Comparison of ENCODE assay signal across 14 cellular contexts in the genomic region with DNA sequence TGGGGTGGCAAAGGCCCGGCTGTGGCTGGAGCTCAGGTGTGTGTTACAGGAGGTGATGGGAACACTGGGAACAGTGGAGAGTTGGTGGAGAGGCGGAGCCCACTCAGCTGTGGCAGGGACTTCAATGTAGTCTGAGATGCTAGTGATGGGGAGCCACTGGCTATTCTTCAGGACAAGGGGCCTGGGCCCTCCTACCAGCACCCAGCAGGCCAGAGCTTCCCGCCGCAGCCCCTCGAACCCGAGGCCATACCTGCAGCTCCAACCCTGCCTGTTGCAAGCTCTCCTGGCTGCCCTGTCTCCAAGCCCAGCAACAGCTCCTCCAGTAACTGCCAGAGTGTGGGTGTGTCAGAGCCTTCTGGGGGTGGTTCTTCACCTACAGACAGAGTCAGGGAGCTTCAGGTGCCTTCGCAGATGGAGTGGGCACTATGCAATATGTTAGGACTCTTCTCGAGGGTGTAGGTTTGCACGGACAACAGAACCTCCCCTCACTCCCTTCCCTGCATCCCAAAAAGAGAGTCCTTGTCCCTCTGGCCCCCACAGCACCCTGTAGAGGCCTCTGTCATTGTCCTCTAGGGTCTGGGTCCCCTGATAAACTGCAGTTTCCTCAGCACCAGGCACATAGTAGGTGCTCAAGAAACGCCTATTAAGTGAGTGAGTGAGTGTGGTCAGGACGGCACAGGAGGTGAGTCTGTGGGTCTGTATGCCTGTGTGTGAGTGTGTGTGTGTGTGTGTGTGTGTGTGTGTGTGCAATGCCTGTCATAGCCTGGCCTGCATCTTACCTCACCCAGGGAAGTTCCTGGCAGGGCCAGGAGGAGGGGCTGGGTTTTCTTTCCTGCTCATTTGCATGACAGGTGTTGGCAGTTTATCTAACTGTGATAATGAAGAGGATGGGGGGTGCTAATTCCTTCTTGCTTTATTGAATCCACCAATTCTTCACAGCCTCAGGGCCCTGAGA.
A peak's percentile ranks its signal among the peaks of the same experiment; 100 is the strongest.
DNase-seq lines count a peak whose midpoint lies in the region; ATAC-seq and TF ChIP-seq lines count a peak whose summit lies in the region.
"Had no signal": no experiment of that assay in that cellular context is flagged by ENCODE, and none has a peak within 500 bp of the region (broad histone marks: within the 10 kb centered on the region; RNA-seq: fewer than 3 reads in every experiment).

No MANE protein-coding gene starts in this region.

- H3K27me3 ChIP-seq in MM.1S (replicated peaks; ENCODE audit: insufficient read depth, low read length) (peaks cover 67% of the 10 kb centered on the region), colonic mucosa (no peaks in the 10 kb centered on the region), trophoblast cell (ENCODE audit: insufficient read depth, low read length) (no peaks in the 10 kb centered on the region), left ventricle myocardium inferior (ENCODE audit: low read depth) (peaks cover 94% of the 10 kb centered on the region)
- H3K27me3 ChIP-seq: upper lobe of left lung had no signal

- H3K4me3 ChIP-seq in MM.1S (ENCODE audit: low read length) (no peak overlapping the region), colonic mucosa (no peak overlapping the region), trophoblast cell (ENCODE audit: low read depth, low read length) (no peak overlapping the region), left ventricle myocardium inferior (no peak overlapping the region)
- H3K4me3 ChIP-seq: upper lobe of left lung had no signal

- no peaks in the 10 kb centered on the region for H3K9me2 ChIP-seq in MM.1S (replicated peaks; ENCODE audit: insufficient read depth, low read length)

- no peak overlapping the region for H2AK5ac ChIP-seq in trophoblast cell (ENCODE audit: low read length)

- H3K36me3 ChIP-seq in MM.1S (replicated peaks; ENCODE audit: insufficient read depth, low read length) (no peaks in the 10 kb centered on the region), colonic mucosa (no peaks in the 10 kb centered on the region), trophoblast cell (ENCODE audit: control insufficient read depth in 1 of 2, insufficient read depth in 2 of 2, low read length in 2 of 2) (no peaks in the 10 kb centered on the region), left ventricle myocardium inferior (no peaks in the 10 kb centered on the region)
- H3K36me3 ChIP-seq: upper lobe of left lung had no signal

- no peak overlapping the region for H3K4me3 Mint-ChIP-seq in stimulated activated naive CD8-positive, alpha-beta T cell treated with anti-CD3 and anti-CD28 coated beads, Interleukin-15, amount 100 ng/mL, for 72 hours
- H3K4me3 Mint-ChIP-seq: activated CD4-positive, alpha-beta T cell treated with anti-CD3 and anti-CD28 coated beads, Interleukin-2, amount 10 ng/mL, durations not matched to agents 24 days and 14 days; nephron progenitor cell had no signal

- H3K23ac ChIP-seq in trophoblast cell (ENCODE audit: low read length) = no peak overlapping the region

- H3K27ac ChIP-seq in MM.1S (ENCODE audit: low read length) (no peak overlapping the region), colonic mucosa (no peak overlapping the region), trophoblast cell (ENCODE audit: low read depth, low read length) (no peak overlapping the region), left ventricle myocardium inferior (replicated peaks) (no peak overlapping the region)
- H3K27ac ChIP-seq: C4-2B, upper lobe of left lung had no signal

- 0 out of 2 replicates have a peak, but pooled peaks cover 4% of the 10 kb centered on the region for H3K4me1 ChIP-seq in MM.1S (ENCODE audit: low read length)
- H3K4me1 ChIP-seq in colonic mucosa = no peaks in the 10 kb centered on the region
- H3K4me1 ChIP-seq in trophoblast cell (ENCODE audit: control insufficient read depth in 1 of 2, insufficient read depth in 2 of 2, low read length in 2 of 2) = no peaks in the 10 kb centered on the region
- H3K4me1 ChIP-seq in left ventricle myocardium inferior = no peaks in the 10 kb centered on the region
- H3K4me1 ChIP-seq: upper lobe of left lung had no signal

- peak; percentile 41 for DNase-seq in MM.1S
- DNase-seq in NCI-H2171 treated with DMSO at 0.1 percent for 48 hours (lab: John Stamatoyannopoulos, UW) = peak; percentile 87
- DNase-seq in colonic mucosa = peak; percentile 71
- peak; percentile 67 to 73 for DNase-seq in trophoblast cell
- DNase-seq in left cardiac atrium = no peak
- no peak for DNase-seq in left ventricle myocardium inferior
- DNase-seq in stimulated activated naive CD8-positive, alpha-beta T cell treated with anti-CD3 and anti-CD28 coated beads, Interleukin-15, amount 100 ng/mL, for 72 hours = no peak
- DNase-seq: activated CD4-positive, alpha-beta T cell treated with anti-CD3 and anti-CD28 coated beads, Interleukin-2, amount 10 ng/mL, durations not matched to agents 24 days and 14 days; activated T-cell treated with anti-CD3 and anti-CD28 coated beads, Interleukin-2, amount 50 U/mL, for 48 hours; nephron progenitor cell; SIG-M5; stimulated activated CD4-positive, alpha-beta T cell treated with anti-CD3 and anti-CD28 coated beads, Interleukin-2, amount 100 ng/mL, for 48 hours had no signal

- H3K9me3 Mint-ChIP-seq in stimulated activated naive CD8-positive, alpha-beta T cell treated with anti-CD3 and anti-CD28 coated beads, Interleukin-15, amount 100 ng/mL, for 72 hours = no peaks in the 10 kb centered on the region
- H3K9me3 Mint-ChIP-seq: activated CD4-positive, alpha-beta T cell treated with anti-CD3 and anti-CD28 coated beads, Interleukin-2, amount 10 ng/mL, durations not matched to agents 24 days and 14 days; nephron progenitor cell had no signal

- H2AFZ ChIP-seq in MM.1S (ENCODE audit: low read length) (no peak overlapping the region), trophoblast cell (ENCODE audit: insufficient read depth, low read length, poor library complexity) (no peak overlapping the region)

- H3K79me2 ChIP-seq in MM.1S (ENCODE audit: low read length) (no peaks in the 10 kb centered on the region), trophoblast cell (ENCODE audit: control insufficient read depth, insufficient read depth, low read length, poor library complexity) (no peaks in the 10 kb centered on the region)

- H3K4me2 ChIP-seq in MM.1S (ENCODE audit: low read depth, low read length) (no peak overlapping the region), trophoblast cell (ENCODE audit: low read length) (no peak overlapping the region)

- no peak overlapping the region for H2BK5ac ChIP-seq in trophoblast cell (ENCODE audit: low read depth, low read length, poor library complexity)

- H3K4ac ChIP-seq in trophoblast cell (ENCODE audit: low read depth, low read length) = no peak overlapping the region

- no peaks in the 10 kb centered on the region for H3K79me1 ChIP-seq in trophoblast cell (ENCODE audit: low read length)

- no peak overlapping the region for H4K8ac ChIP-seq in trophoblast cell (ENCODE audit: low read depth, low read length)

- no CpG with 5 or more reads among the region's 11 CpGs for WGBS in trophoblast cell (ENCODE audit: extremely low coverage, insufficient coverage, insufficient read length)

- H4K12ac ChIP-seq in trophoblast cell (ENCODE audit: low read depth, low read length) = no peak overlapping the region

- H4K20me1 ChIP-seq in MM.1S (ENCODE audit: insufficient read depth, low read length) = no peaks in the 10 kb centered on the region

- H3K9me3 ChIP-seq in MM.1S (replicated peaks; ENCODE audit: insufficient read depth, low read length) = no peaks in the 10 kb centered on the region
- H3K9me3 ChIP-seq in colonic mucosa = no peaks in the 10 kb centered on the region
- H3K9me3 ChIP-seq in trophoblast cell (ENCODE audit: insufficient read depth, low read depth, low read length) = no peaks in the 10 kb centered on the region
- H3K9me3 ChIP-seq in left ventricle myocardium inferior (replicated peaks) = no peaks in the 10 kb centered on the region
- H3K9me3 ChIP-seq: upper lobe of left lung had no signal

- no peak overlapping the region for H3K18ac ChIP-seq in trophoblast cell (ENCODE audit: low read length)

- ATAC-seq in left cardiac atrium = no peak
- ATAC-seq in stimulated activated naive CD8-positive, alpha-beta T cell treated with anti-CD3 and anti-CD28 coated beads, Interleukin-15, amount 100 ng/mL, for 72 hours = no peak

- H3F3A ChIP-seq in MM.1S (ENCODE audit: insufficient read depth, low read length) = no peaks in the 10 kb centered on the region

- H3K9ac ChIP-seq in MM.1S (ENCODE audit: low read length) (no peak overlapping the region), colonic mucosa (ENCODE audit: low read depth in 2 of 2, low read length in 2 of 2) (no peak overlapping the region), trophoblast cell (ENCODE audit: low read length) (no peak overlapping the region)

- H3K4me1 Mint-ChIP-seq in stimulated activated naive CD8-positive, alpha-beta T cell treated with anti-CD3 and anti-CD28 coated beads, Interleukin-15, amount 100 ng/mL, for 72 hours = peaks cover 8% of the 10 kb centered on the region

- H3K27me3 Mint-ChIP-seq in stimulated activated naive CD8-positive, alpha-beta T cell treated with anti-CD3 and anti-CD28 coated beads, Interleukin-15, amount 100 ng/mL, for 72 hours = no peaks in the 10 kb centered on the region

- no peak overlapping the region for H3K27ac Mint-ChIP-seq in stimulated activated naive CD8-positive, alpha-beta T cell treated with anti-CD3 and anti-CD28 coated beads, Interleukin-15, amount 100 ng/mL, for 72 hours
- H3K27ac Mint-ChIP-seq: activated CD4-positive, alpha-beta T cell treated with anti-CD3 and anti-CD28 coated beads, Interleukin-2, amount 10 ng/mL, durations not matched to agents 24 days and 14 days; nephron progenitor cell had no signal

- H2BK12ac ChIP-seq in trophoblast cell (ENCODE audit: low read length) = no peak overlapping the region

- TF ChIP-seq CTCF in MM.1S (IDR thresholded peaks at IDR 0.05; ENCODE audit: low read length) = no peak
- TF ChIP-seq CTCF in colonic mucosa (IDR thresholded peaks at IDR 0.05) = no peak
- no peak for TF ChIP-seq CTCF in left ventricle myocardium inferior (IDR thresholded peaks at IDR 0.05; ENCODE audit: borderline replicate concordance)

- no peak overlapping the region for H2BK120ac ChIP-seq in trophoblast cell (ENCODE audit: insufficient read depth, low read length, poor library complexity)

- H3K14ac ChIP-seq in trophoblast cell (ENCODE audit: low read length) = no peak overlapping the region

- intact Hi-C loops in colonic mucosa (cut with DNase I) = no loop called here
- intact Hi-C loops in left cardiac atrium (cut with DNase I) = no loop called here
- intact Hi-C loops in left ventricle myocardium inferior (cut with micrococcal nuclease) = no loop called here

- no peak overlapping the region for H4K91ac ChIP-seq in trophoblast cell (ENCODE audit: low read depth, low read length)

Comparison
In these comparisons a context has a peak if more than half of its experiments do, and no peak if none do; other contexts are left out.
1. DNase-seq: peak in MM.1S (single experiment), NCI-H2171 treated with DMSO at 0.1 percent for 48 hours (single experiment), colonic mucosa (single experiment) and trophoblast cell (2 of 2); none in left cardiac atrium (single experiment), left ventricle myocardium inferior (single experiment) and stimulated activated naive CD8-positive, alpha-beta T cell treated with anti-CD3 and anti-CD28 coated beads, Interleukin-15, amount 100 ng/mL, for 72 hours (0 of 2).